6 cellular contexts compared by ENCODE assay signal in the genomic region with DNA sequence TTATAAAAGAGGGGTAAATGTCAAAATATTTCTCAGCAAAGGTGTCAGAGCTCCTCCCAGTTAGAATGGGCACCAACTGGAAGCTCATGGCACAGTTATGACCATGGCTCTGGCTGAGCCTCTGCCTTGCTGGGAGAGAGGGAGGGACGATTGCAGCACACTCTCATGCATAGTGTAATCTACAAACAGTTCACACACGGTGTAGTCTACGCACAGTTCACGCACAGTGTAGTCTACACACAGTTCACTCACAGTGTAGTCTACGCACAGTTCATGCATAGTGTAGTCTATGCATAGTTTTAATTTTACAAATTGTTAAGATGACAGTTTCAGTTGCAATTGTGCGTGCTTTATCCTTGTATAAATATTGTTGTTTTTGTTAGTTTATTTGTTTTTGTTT.
"Had no signal": no experiment of that assay in that cellular context is flagged by ENCODE, and none has a peak within 500 bp of the region (broad histone marks: within the 10 kb centered on the region; RNA-seq: fewer than 3 reads in every experiment).

No MANE protein-coding gene starts in this region.

- ATAC-seq: HepG2, K562 had no signal

- H3K27ac ChIP-seq: HL-60 had no signal

- H3K4me3 ChIP-seq: K562 had no signal

- DNase-seq: IMR-90, KBM-7, KG1 had no signal
